Comparison of ENCODE assay signal across 1 cellular context in genomic region chr15:38255690-38256089, GRCh38.
TF ChIP-seq lines count a peak whose summit lies in the region.

No MANE protein-coding gene starts in this region.

TF ChIP-seq in SK-N-SH treated with all-trans-retinoic acid at 6 μM for 48 hours, 23 proteins besides CTCF, POLR2A, EP300 and RAD21 (continued from another document):
- TF ChIP-seq TSHZ2 (CRISPR knock-in tag; IDR thresholded peaks at IDR 0.05) (no peak), GLIS3 (CRISPR knock-in tag; IDR thresholded peaks at IDR 0.05) (no peak), ZC3H10 (CRISPR knock-in tag; IDR thresholded peaks at IDR 0.05) (no peak), OSR1 (CRISPR knock-in tag; IDR thresholded peaks at IDR 0.05) (no peak), CREB5 (CRISPR knock-in tag; IDR thresholded peaks at IDR 0.05; ENCODE audit: low read depth) (no peak), TCF4 (CRISPR knock-in tag; IDR thresholded peaks at IDR 0.05; ENCODE audit: borderline replicate concordance) (no peak), RARB (CRISPR knock-in tag; IDR thresholded peaks at IDR 0.05) (no peak)
TF ChIP-seq in SK-N-SH treated with all-trans-retinoic acid at 6 μM for 48 hours: peak in this region for 0.
